8 cellular contexts compared by ENCODE assay signal in the genomic region with DNA sequence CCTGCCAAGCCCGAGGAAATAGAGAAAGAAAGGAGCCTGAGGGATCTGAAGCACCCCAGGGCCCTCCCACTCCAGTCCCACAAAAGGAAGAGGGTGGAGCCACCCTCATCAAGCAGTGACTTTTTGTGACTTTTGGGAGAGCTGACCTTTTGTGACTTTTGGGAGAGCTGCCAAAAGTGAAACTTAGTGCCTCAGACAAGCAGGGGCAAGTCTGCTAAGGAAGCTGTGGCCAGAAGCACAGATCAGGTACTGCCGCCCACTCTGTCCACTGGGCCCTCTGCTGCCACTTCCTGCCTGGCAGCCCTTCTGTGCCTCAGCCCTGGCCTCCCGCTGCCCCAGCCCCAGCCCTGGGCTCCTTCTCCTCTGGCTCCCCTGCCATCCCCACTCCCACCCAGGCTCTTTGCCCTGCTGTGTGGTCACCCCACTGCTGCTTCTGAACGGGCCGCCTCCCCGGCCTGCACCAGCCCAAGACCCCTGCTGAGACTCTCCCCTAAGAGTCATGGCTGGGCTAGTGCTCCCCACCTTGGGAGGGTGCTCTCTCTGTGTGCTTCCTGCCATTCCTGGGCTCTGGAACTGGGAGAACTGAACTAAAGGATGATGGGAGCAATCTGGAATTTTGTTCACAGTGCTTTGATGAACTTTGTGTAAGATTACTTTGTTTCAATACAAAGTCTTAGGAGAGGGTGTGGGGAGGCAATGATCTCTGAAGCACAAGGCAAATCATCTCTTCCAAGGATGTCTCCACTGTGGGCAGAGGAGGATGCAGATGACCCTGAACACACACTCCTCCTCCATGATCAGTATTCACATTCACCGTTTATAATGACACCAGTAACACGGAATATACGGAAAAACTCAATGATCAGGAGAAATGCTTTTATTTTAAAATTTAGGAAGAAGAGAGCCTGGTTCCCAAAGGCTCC. TPM values are rescaled to one million over a fixed set of nuclear protein-coding genes. Genes with fewer than 3 reads are reported as not detected.
A peak's percentile ranks its signal among the peaks of the same experiment; 100 is the strongest.
DNase-seq lines count a peak whose midpoint lies in the region; ATAC-seq, FAIRE-seq and TF ChIP-seq lines count a peak whose summit lies in the region.

A gene (plus strand): TSS at position 147 of the 923 bp plus-strand sequence. CDS start 3,035 bp downstream, outside the sequence.

- no peak for TF ChIP-seq RAD21 in A549 (conservative IDR thresholded peaks at IDR 0.05 in 1 of 2, IDR thresholded peaks at IDR 0.05 in 1 of 2)

- no peak for TF ChIP-seq POLR2A in A549 (IDR thresholded peaks at IDR 0.05; ENCODE audit: low read length)
- peak; percentile 30 for TF ChIP-seq POLR2A in GM19193 (IDR thresholded peaks at IDR 0.05; ENCODE audit: extremely low read depth, insufficient read depth, insufficient read length)

- no peaks in the 10 kb centered on the region for H3K36me3 Mint-ChIP-seq in stimulated activated naive CD8-positive, alpha-beta T cell treated with anti-CD3 and anti-CD28 coated beads, Interleukin-15, Interleukin-2, amounts not matched to agents 100 ng/mL and 50 ng/mL, for 24 hours (ENCODE audit: low read depth)

- H3K27ac ChIP-seq in A549, result peak within 1 kb of the TSS; percentile 64 to 84; a peak in 5 of 6 replicates

- POLR2A ChIA-PET in A549 (lab: Yijun Ruan, JAX), result no interaction called here

- no peak for TF ChIP-seq EP300 in A549 (IDR thresholded peaks at IDR 0.05)

- H3K9me3 Mint-ChIP-seq in stimulated activated naive CD8-positive, alpha-beta T cell treated with anti-CD3 and anti-CD28 coated beads, Interleukin-15, Interleukin-2, amounts not matched to agents 100 ng/mL and 50 ng/mL, for 24 hours, result no peaks in the 10 kb centered on the region

- no peak for TF ChIP-seq CTCF in A549 (IDR thresholded peaks at IDR 0.05)

- WGBS in A549 (ENCODE audit: missing lambda C conversion rate), result 96% methylated on average over 9 of the region's 9 CpGs

- peak within 1 kb of the TSS; percentile 81 for H3K4me3 Mint-ChIP-seq in stimulated activated naive CD8-positive, alpha-beta T cell treated with anti-CD3 and anti-CD28 coated beads, Interleukin-15, Interleukin-2, amounts not matched to agents 100 ng/mL and 50 ng/mL, for 24 hours

- no peaks in the 10 kb centered on the region for H3K27me3 Mint-ChIP-seq in stimulated activated naive CD8-positive, alpha-beta T cell treated with anti-CD3 and anti-CD28 coated beads, Interleukin-15, Interleukin-2, amounts not matched to agents 100 ng/mL and 50 ng/mL, for 24 hours

- peaks cover 9% of the 10 kb centered on the region for H3K4me1 ChIP-seq in A549

- ATAC-seq in A549, result peak in 1 of 2 experiments; percentile 33; a peak in 1 of 6 replicates
- ATAC-seq in HG03439 (IDR thresholded peaks at IDR 0.05; ENCODE audit: unreplicated experiment), result no peak
- ATAC-seq in GM19324 (IDR thresholded peaks at IDR 0.05; ENCODE audit: low FRiP score, unreplicated experiment), result no peak
- no peak for ATAC-seq in HG03520 (IDR thresholded peaks at IDR 0.05; ENCODE audit: unreplicated experiment)

- H3K9me3 ChIP-seq in A549, result no peaks in the 10 kb centered on the region

- intact Hi-C loops in T-helper 2 cell treated with Interferon-gamma antibody and Interleukin-4, amounts not matched to agents 100 ng/mL and 5 ng/mL, for 36 hours (cut with micrococcal nuclease), result loop anchor here (1.0 kb wide), 1 partner anchor 20 kb away; no protein-coding TSS in a partner anchor

- peaks cover 81% of the 10 kb centered on the region for H3K4me1 Mint-ChIP-seq in stimulated activated naive CD8-positive, alpha-beta T cell treated with anti-CD3 and anti-CD28 coated beads, Interleukin-15, Interleukin-2, amounts not matched to agents 100 ng/mL and 50 ng/mL, for 24 hours (ENCODE audit: low read depth)

- H3K27ac Mint-ChIP-seq in stimulated activated naive CD8-positive, alpha-beta T cell treated with anti-CD3 and anti-CD28 coated beads, Interleukin-15, Interleukin-2, amounts not matched to agents 100 ng/mL and 50 ng/mL, for 24 hours, result peak within 1 kb of the TSS; percentile 95

- FAIRE-seq in A549 (lab: Jason Lieb, UNC), result no peak

- H3K4me2 ChIP-seq in A549, result no peak within 1 kb of the TSS

- CTCF ChIA-PET in A549 (lab: Yijun Ruan, JAX), result interaction anchor here (0.6 to 1.7 kb wide), 4 partner anchors 11 to 385 kb away, joined by 3 to 5 read pairs (median 4); no protein-coding TSS in a partner anchor

- no peak within 1 kb of the TSS for H3K4me3 ChIP-seq in A549

- DNase-seq in A549 (ENCODE audit: low read depth in 1 of 2, low spot score in 1 of 2), result no peak
- peak; percentile 14 for DNase-seq in globus pallidus (ENCODE audit: low spot score)

TF ChIP-seq in A549, 52 proteins besides CTCF, POLR2A, EP300 and RAD21:
- no peak for TF ChIP-seq JUN (IDR thresholded peaks at IDR 0.05)
- no peak for TF ChIP-seq SREBF2 (IDR thresholded peaks at IDR 0.05)
- no peak for TF ChIP-seq MAZ (IDR thresholded peaks at IDR 0.05; ENCODE audit: borderline replicate concordance, low read depth, low read length)
- no peak for TF ChIP-seq CEBPB (IDR thresholded peaks at IDR 0.05)
- no peak for TF ChIP-seq POLR2AphosphoS2 (conservative IDR thresholded peaks at IDR 0.05; ENCODE audit: low read length)
- TF ChIP-seq EHF (CRISPR knock-in tag; IDR thresholded peaks at IDR 0.05), result no peak
- TF ChIP-seq, protein P1, sequence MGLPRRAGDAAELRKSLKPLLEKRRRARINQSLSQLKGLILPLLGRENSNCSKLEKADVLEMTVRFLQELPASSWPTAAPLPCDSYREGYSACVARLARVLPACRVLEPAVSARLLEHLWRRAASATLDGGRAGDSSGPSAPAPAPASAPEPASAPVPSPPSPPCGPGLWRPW (IDR thresholded peaks at IDR 0.05), result no peak
- no peak for TF ChIP-seq BHLHE40 (IDR thresholded peaks at IDR 0.05; ENCODE audit: low read depth, low read length)
- TF ChIP-seq FOSB (CRISPR knock-in tag; IDR thresholded peaks at IDR 0.05), result no peak

RNA-seq across cellular contexts. Expression of the gene that starts here (rescaled TPM):
- polyA plus RNA-seq in A549 (2011; rRNA removed) (0.43 and 0.48 TPM in 2 replicates), A549 (2017; fragmentation: RNase III; extraction: RNeasy Plus Mini Kit Qiagen cat#74134 plus additional on column Dnase treatment) (0.39 to 0.45 TPM in 2 of 3 replicates, not detected in the other)
- 0.09 and 0.14 TPM in 2 replicates for polyA plus RNA-seq in A549 (2012; cell fraction: cytosol; rRNA removed)
- 0.32 and 0.43 TPM in 2 replicates for polyA plus RNA-seq in A549 (2012; cell fraction: nucleus; rRNA removed)
- not detected in 2 replicates for polyA minus RNA-seq in A549 (2011; rRNA and poly(A)+ RNA removed)
- 19.3 and 20.0 TPM in 2 replicates for total RNA-seq in T-helper 2 cell treated with Interferon-gamma antibody and Interleukin-4, amounts not matched to agents 100 ng/mL and 5 ng/mL, for 36 hours
